In genomic region chr2:214117054-214117453, GRCh38 we compare ENCODE assay signal across 35 cellular contexts.
A peak's percentile ranks its signal among the peaks of the same experiment; 100 is the strongest.
DNase-seq lines count a peak whose midpoint lies in the region; ATAC-seq, FAIRE-seq and TF ChIP-seq lines count a peak whose summit lies in the region.
"Had no signal": no experiment of that assay in that cellular context is flagged by ENCODE, and none has a peak within 500 bp of the region (broad histone marks: within the 10 kb centered on the region; RNA-seq: fewer than 3 reads in every experiment).

No MANE protein-coding gene starts in this region.

- TF ChIP-seq CTCF in SK-N-SH (IDR thresholded peaks at IDR 0.05) (no peak), HepG2 (CRISPR knock-in tag; IDR thresholded peaks at IDR 0.05) (no peak), right lobe of liver (IDR thresholded peaks at IDR 0.05) (no peak), HCT116 (IDR thresholded peaks at IDR 0.05 in 2 of 3, conservative IDR thresholded peaks at IDR 0.05 in 1 of 3; ENCODE audit: borderline replicate concordance in 1 of 3, insufficient read depth in 1 of 3, low read depth in 2 of 3, low read length in 2 of 3) (no peak), HEK293 (tag by site-specific recombination; IDR thresholded peaks at IDR 0.05) (no peak)

- FAIRE-seq in HepG2 (lab: Jason Lieb, UNC) = no peak
- FAIRE-seq: A204.1, A549, D721Med had no signal

- ATAC-seq in SK-N-SH treated with all-trans-retinoic acid at 6 μM for 48 hours (no peak), HepG2 (no peak), right lobe of liver (no peak), HCT116 (no peak), left ventricle myocardium superior (no peak)
- ATAC-seq: A549; CD8-positive, alpha-beta T cell had no signal

- no peaks in the 10 kb centered on the region for H3K27me3 ChIP-seq in SK-N-SH (ENCODE audit: insufficient read depth)
- no peaks in the 10 kb centered on the region for H3K27me3 ChIP-seq in HepG2 (ENCODE audit: control insufficient read depth in 1 of 2, insufficient read depth in 2 of 2, low read length in 2 of 2)
- no peaks in the 10 kb centered on the region for H3K27me3 ChIP-seq in right lobe of liver
- no peaks in the 10 kb centered on the region for H3K27me3 ChIP-seq in HCT116 (ENCODE audit: insufficient read depth, low read length)
- H3K27me3 ChIP-seq: BE2C; BLaER1; BLaER1 treated with 17β-estradiol and CSF1 and Interleukin-3, amounts not matched to agents 10 nM and 100 nM had no signal

- POLR2A ChIA-PET in SK-N-SH (lab: Yijun Ruan, JAX) (no interaction called here), HepG2 (lab: Yijun Ruan, JAX) (no interaction called here), HCT116 (lab: Charles Lee) (no interaction called here), HEK293 (lab: Yijun Ruan, JAX) (no interaction called here)

- H3K4me1 ChIP-seq in SK-N-SH (ENCODE audit: control insufficient read depth in 1 of 2, insufficient read depth in 2 of 2, low read depth in 1 of 2, low read length in 1 of 2) = no peaks in the 10 kb centered on the region
- no peaks in the 10 kb centered on the region for H3K4me1 ChIP-seq in HepG2 (ENCODE audit: insufficient read depth, low read length)
- H3K4me1 ChIP-seq in right lobe of liver = no peaks in the 10 kb centered on the region
- no peaks in the 10 kb centered on the region for H3K4me1 ChIP-seq in HCT116 (ENCODE audit: control insufficient read depth in 1 of 2, insufficient read depth in 2 of 2, low read length in 2 of 2)
- no peaks in the 10 kb centered on the region for H3K4me1 ChIP-seq in HEK293 (ENCODE audit: control insufficient read depth, insufficient read depth, low read length)
- H3K4me1 ChIP-seq: A549; BE2C; BLaER1; BLaER1 treated with 17β-estradiol and CSF1 and Interleukin-3, amounts not matched to agents 10 nM and 100 nM; Caco-2 had no signal

- no peak overlapping the region for H3K9ac ChIP-seq in SK-N-SH
- H3K9ac ChIP-seq in HepG2 (ENCODE audit: insufficient read depth, low read depth, low read length) = no peak overlapping the region
- no peak overlapping the region for H3K9ac ChIP-seq in HCT116 (ENCODE audit: low read length)
- H3K9ac ChIP-seq: BLaER1; BLaER1 treated with 17β-estradiol and CSF1 and Interleukin-3, amounts not matched to agents 10 nM and 100 nM had no signal

- DNase-seq in SK-N-SH (no peak), HepG2 (ENCODE audit: low spot score) (no peak), right lobe of liver (no peak), HCT116 (ENCODE audit: low read depth, low spot score) (no peak), left ventricle myocardium superior (no peak), NCI-H526 (lab: John Stamatoyannopoulos, UW) (no peak)
- DNase-seq: 8988T; ACHN; AML-193; BE2C; C1 segment of cervical spinal cord; Caco-2; Calu3; CD4-positive, alpha-beta memory T cell; CD4-positive, alpha-beta T cell; CD4-positive, CD25-positive, alpha-beta regulatory T cell; CD8-positive, alpha-beta memory T cell; CD8-positive, alpha-beta T cell; COR-L47; DMS 273 treated with DMSO at 0.1 percent for 48 hours; DMS153; DMS53; DMS79; DMS79 treated with DMSO at 0.1 percent for 48 hours; DND-41; EL had no signal

- peaks cover 11% of the 10 kb centered on the region; the same call in 1 of the 2 replicates for H3K9me3 ChIP-seq in SK-N-SH
- peaks cover 29% of the 10 kb centered on the region for H3K9me3 ChIP-seq in HepG2 (ENCODE audit: low read length)
- H3K9me3 ChIP-seq in right lobe of liver = no peaks in the 10 kb centered on the region
- peaks cover 7 to 13% of the 10 kb centered on the region in 2 experiments; a peak in 3 of 4 replicates for H3K9me3 ChIP-seq in HCT116 (ENCODE audit: control insufficient read depth in 1 of 2, insufficient read depth in 1 of 2, low read depth in 1 of 2, low read length in 2 of 2)
- H3K9me3 ChIP-seq in HEK293 (ENCODE audit: control insufficient read depth, insufficient read depth, low read depth, low read length) = no peaks in the 10 kb centered on the region

- RAD21 ChIA-PET in HCT116 (lab: Charles Lee; ENCODE audit: low non-redundant PET in 1 of 2, low total read pairs in 2 of 2, uncharacterized antibody in 2 of 2, unreplicated experiment in 2 of 2) = no interaction called here

- H3K36me3 ChIP-seq in SK-N-SH (replicated peaks in 1 of 2; ENCODE audit: control insufficient read depth in 1 of 2, insufficient read depth in 2 of 2, low read length in 1 of 2) = no peaks in the 10 kb centered on the region
- no peaks in the 10 kb centered on the region for H3K36me3 ChIP-seq in HepG2 (replicated peaks in 1 of 2; ENCODE audit: control insufficient read depth in 1 of 2, insufficient read depth in 2 of 2, low read length in 2 of 2)
- no peaks in the 10 kb centered on the region for H3K36me3 ChIP-seq in right lobe of liver
- H3K36me3 ChIP-seq in HCT116 (ENCODE audit: control insufficient read depth in 1 of 2, insufficient read depth in 2 of 2, low read length in 2 of 2) = no peaks in the 10 kb centered on the region
- H3K36me3 ChIP-seq in HEK293 (ENCODE audit: control insufficient read depth in 2 of 2, insufficient read depth in 1 of 2, low read length in 2 of 2) = no peaks in the 10 kb centered on the region
- H3K36me3 ChIP-seq: BE2C; BLaER1; BLaER1 treated with 17β-estradiol and CSF1 and Interleukin-3, amounts not matched to agents 10 nM and 100 nM had no signal

- TF ChIP-seq POLR2A in HepG2 (IDR thresholded peaks at IDR 0.05; ENCODE audit: insufficient read depth in 1 of 2, low read depth in 2 of 2, low read length in 2 of 2) (no peak), right lobe of liver (IDR thresholded peaks at IDR 0.05) (no peak), HCT116 (IDR thresholded peaks at IDR 0.05; ENCODE audit: borderline replicate concordance, extremely low read depth, insufficient read depth, insufficient read length) (no peak)

- intact Hi-C loops in HepG2 (cut with micrococcal nuclease; ENCODE audit: unreplicated experiment) (no loop called here), right lobe of liver (cut with DNase I) (no loop called here), HCT116 (cut with micrococcal nuclease) (no loop called here), left ventricle myocardium superior (cut with micrococcal nuclease) (no loop called here)

- CTCF ChIA-PET in SK-N-SH (lab: Yijun Ruan, JAX) = no interaction called here
- CTCF ChIA-PET in HepG2 (lab: Yijun Ruan, JAX; ENCODE audit: low intra/inter-chr PET ratio, low total read pairs) = no interaction called here
- CTCF ChIA-PET in HCT116 (lab: Charles Lee) = no interaction called here
- CTCF ChIA-PET in HEK293 (lab: Yijun Ruan, JAX) = interaction anchor here (0.6 kb wide), 2 partner anchors 14 to 26 kb away, joined by 3 to 4 read pairs; no protein-coding TSS in a partner anchor

- BruUV-seq in HepG2 (replicated peaks; lab: Mats Ljungman, UMichigan) = no TSS peak
- no TSS peak for BruUV-seq in HCT116 (replicated peaks; lab: Mats Ljungman, UMichigan)

- H3K4me2 ChIP-seq in SK-N-SH (no peak overlapping the region), HepG2 (ENCODE audit: low read depth, low read length) (no peak overlapping the region), HCT116 (ENCODE audit: low read length) (no peak overlapping the region)
- H3K4me2 ChIP-seq: A549; BLaER1; BLaER1 treated with 17β-estradiol and CSF1 and Interleukin-3, amounts not matched to agents 10 nM and 100 nM had no signal

- no peak for TF ChIP-seq RAD21 in SK-N-SH (IDR thresholded peaks at IDR 0.05; ENCODE audit: low read length)
- no peak for TF ChIP-seq RAD21 in HepG2 (CRISPR knock-in tag; IDR thresholded peaks at IDR 0.05)
- no peak for TF ChIP-seq RAD21 in HCT116 (IDR thresholded peaks at IDR 0.05; ENCODE audit: low read depth)

- no peaks in the 10 kb centered on the region for H3K9me2 ChIP-seq in SK-N-SH
- no peaks in the 10 kb centered on the region for H3K9me2 ChIP-seq in HCT116 (ENCODE audit: insufficient read depth)

- in situ Hi-C loops in HepG2 (cut with HindIII; ENCODE audit: extremely low pct_ligation_motif_present, low pct_unique_long_range_greater_than_20kb) = no loop called here

- H2AFZ ChIP-seq in SK-N-SH (ENCODE audit: low read depth) (no peak overlapping the region), HepG2 (ENCODE audit: low read length) (no peak overlapping the region), HCT116 (ENCODE audit: low read depth, low read length, poor library complexity, severe bottlenecking) (no peak overlapping the region)

- H3K27ac ChIP-seq in SK-N-SH (ENCODE audit: low read depth in 2 of 2, low read length in 1 of 2) (no peak overlapping the region), HepG2 (ENCODE audit: extremely low read length, insufficient read depth, low read length) (no peak overlapping the region), right lobe of liver (no peak overlapping the region), HCT116 (ENCODE audit: low read depth, low read length) (no peak overlapping the region), HEK293 (ENCODE audit: extremely low read depth, low read depth, low read length) (no peak overlapping the region)
- H3K27ac ChIP-seq: 22Rv1; A549; BLaER1; BLaER1 treated with 17β-estradiol and CSF1 and Interleukin-3, amounts not matched to agents 10 nM and 100 nM; C4-2B had no signal

- H4K20me1 ChIP-seq in SK-N-SH (ENCODE audit: insufficient read depth) (no peaks in the 10 kb centered on the region), HepG2 (ENCODE audit: insufficient read depth, low read length) (no peaks in the 10 kb centered on the region), HCT116 (ENCODE audit: insufficient read depth) (no peaks in the 10 kb centered on the region)
- H4K20me1 ChIP-seq: BLaER1; BLaER1 treated with 17β-estradiol and CSF1 and Interleukin-3, amounts not matched to agents 10 nM and 100 nM had no signal

- no peaks in the 10 kb centered on the region for H3F3A ChIP-seq in SK-N-SH (replicated peaks; ENCODE audit: insufficient read depth)

- H3K79me2 ChIP-seq in SK-N-SH (ENCODE audit: insufficient read depth) (no peaks in the 10 kb centered on the region), HepG2 (ENCODE audit: insufficient read depth, low read length) (no peaks in the 10 kb centered on the region), HCT116 (ENCODE audit: insufficient read depth, low read length) (no peaks in the 10 kb centered on the region)

- H3K4me3 ChIP-seq in SK-N-SH (ENCODE audit: low read depth in 2 of 2, low read length in 1 of 2) (no peak overlapping the region), HepG2 (replicated peaks in 1 of 3; ENCODE audit: insufficient read depth in 1 of 3, low read depth in 2 of 3, low read length in 3 of 3) (no peak overlapping the region), right lobe of liver (no peak overlapping the region), HCT116 (replicated peaks in 1 of 2; ENCODE audit: low read depth in 1 of 2, low read length in 2 of 2) (no peak overlapping the region), HEK293 (ENCODE audit: low read depth, low read length) (no peak overlapping the region)
- H3K4me3 ChIP-seq: A549; BLaER1; BLaER1 treated with 17β-estradiol and CSF1 and Interleukin-3, amounts not matched to agents 10 nM and 100 nM had no signal

- TF ChIP-seq EP300 in SK-N-SH (IDR thresholded peaks at IDR 0.05; ENCODE audit: borderline replicate concordance in 1 of 2, low read depth in 1 of 2, low read length in 1 of 2) (no peak), HepG2 (IDR thresholded peaks at IDR 0.05; ENCODE audit: low read depth in 2 of 2, low read length in 2 of 2) (no peak), HepG2 (CRISPR knock-in tag; IDR thresholded peaks at IDR 0.05; ENCODE audit: borderline replicate concordance) (no peak)

TF ChIP-seq in HCT116, 20 proteins besides CTCF, POLR2A, EP300 and RAD21 (continues in another document):
- TF ChIP-seq CBX3 (IDR thresholded peaks at IDR 0.05; ENCODE audit: low read depth) = 0 out of 2 replicates have a peak, but pooled peaks have one; percentile 62

TF ChIP-seq in HEK293, 187 proteins besides CTCF, POLR2A, EP300 and RAD21 (continues in another document):
- TF ChIP-seq ZNF843 (tag by site-specific recombination; IDR thresholded peaks at IDR 0.05) = no peak
